ENCODE assay signal across 23 cellular contexts in the genomic region with DNA sequence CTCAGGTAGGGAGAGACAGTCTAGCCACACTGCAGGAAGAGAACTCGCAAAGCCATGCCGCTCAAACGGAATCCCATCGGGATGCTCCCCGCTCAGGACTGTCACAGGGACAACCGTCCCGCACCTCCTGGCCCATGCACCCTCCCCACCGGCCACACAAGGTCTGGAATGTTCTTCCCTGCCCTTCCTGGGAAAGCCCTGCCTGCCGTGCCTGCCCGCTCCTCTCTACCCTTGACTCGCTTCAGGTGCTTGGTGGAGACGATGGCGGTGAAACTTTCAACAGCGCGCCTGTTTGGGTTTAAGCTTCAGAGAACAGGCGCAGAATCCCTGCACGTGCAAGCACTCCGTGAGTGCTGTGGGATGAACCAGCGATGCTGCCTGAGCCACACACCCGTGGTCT.
"Had no signal": no experiment of that assay in that cellular context is flagged by ENCODE, and none has a peak within 500 bp of the region (broad histone marks: within the 10 kb centered on the region; RNA-seq: fewer than 3 reads in every experiment).

No MANE protein-coding gene starts in this region.

- H3K27ac ChIP-seq: colonic mucosa, dorsolateral prefrontal cortex, esophagus muscularis mucosa, prostate gland, tibial artery had no signal

- H3K36me3 ChIP-seq: colonic mucosa, ovary, prostate gland, tibial artery had no signal

- DNase-seq: activated CD4-positive, alpha-beta memory T cell treated with anti-CD3 and anti-CD28 coated beads, Interleukin-2, amount 10 ng/mL, durations not matched to agents 7 days and 5 days; activated CD4-positive, alpha-beta T cell treated with anti-CD3 and anti-CD28 coated beads for 48 hours; activated effector memory CD4-positive, alpha-beta T cell treated with anti-CD3 and anti-CD28 coated beads, Interleukin-2, amount 50 U/mL, for 16 hours; activated naive CD4-positive, alpha-beta T cell treated with anti-CD3 and anti-CD28 coated beads, Interleukin-2, amount 10 ng/mL, durations not matched to agents 7 days and 5 days; activated T-cell treated with anti-CD3 and anti-CD28 coated beads for 4 hours; amygdala; colonic mucosa; effector memory CD8-positive, alpha-beta T cell; hypothalamus; left cardiac atrium; mucosa of descending colon; naive B cell; stimulated activated CD4-positive, alpha-beta T cell treated with anti-CD3 and anti-CD28 coated beads, Interleukin-4, amount 100 ng/mL, for 4 hours; stimulated activated naive CD8-positive, alpha-beta T cell treated with anti-CD3 and anti-CD28 coated beads, Interleukin-15, amount 100 ng/mL, for 72 hours; T-helper 17 cell; tibial artery had no signal

- H3K4me3 Mint-ChIP-seq: activated CD4-positive, alpha-beta memory T cell treated with anti-CD3 and anti-CD28 coated beads, Interleukin-2, amount 10 ng/mL, durations not matched to agents 7 days and 5 days; activated naive CD4-positive, alpha-beta T cell treated with anti-CD3 and anti-CD28 coated beads, Interleukin-2, amount 10 ng/mL, durations not matched to agents 7 days and 5 days; effector memory CD8-positive, alpha-beta T cell; stimulated activated naive CD8-positive, alpha-beta T cell treated with anti-CD3 and anti-CD28 coated beads, Interleukin-15, amount 100 ng/mL, for 72 hours; T-helper 17 cell had no signal

- H3K27me3 Mint-ChIP-seq: activated CD4-positive, alpha-beta memory T cell treated with anti-CD3 and anti-CD28 coated beads, Interleukin-2, amount 10 ng/mL, durations not matched to agents 7 days and 5 days; activated naive CD4-positive, alpha-beta T cell treated with anti-CD3 and anti-CD28 coated beads, Interleukin-2, amount 10 ng/mL, durations not matched to agents 7 days and 5 days; effector memory CD8-positive, alpha-beta T cell; naive B cell; stimulated activated naive CD8-positive, alpha-beta T cell treated with anti-CD3 and anti-CD28 coated beads, Interleukin-15, amount 100 ng/mL, for 72 hours; T-helper 17 cell had no signal

- H3K9me3 ChIP-seq: colonic mucosa, esophagus muscularis mucosa, mucosa of descending colon, ovary, prostate gland, tibial artery had no signal

- H3K27me3 ChIP-seq: colonic mucosa, dorsolateral prefrontal cortex, esophagus muscularis mucosa, ovary, tibial artery had no signal

- H3K4me1 Mint-ChIP-seq: activated CD4-positive, alpha-beta memory T cell treated with anti-CD3 and anti-CD28 coated beads, Interleukin-2, amount 10 ng/mL, durations not matched to agents 7 days and 5 days had no signal

- ATAC-seq: effector memory CD8-positive, alpha-beta T cell; left cardiac atrium; mucosa of descending colon; stimulated activated naive CD8-positive, alpha-beta T cell treated with anti-CD3 and anti-CD28 coated beads, Interleukin-15, amount 100 ng/mL, for 72 hours; T-helper 17 cell had no signal

- H3K9me3 Mint-ChIP-seq: activated CD4-positive, alpha-beta memory T cell treated with anti-CD3 and anti-CD28 coated beads, Interleukin-2, amount 10 ng/mL, durations not matched to agents 7 days and 5 days; activated naive CD4-positive, alpha-beta T cell treated with anti-CD3 and anti-CD28 coated beads, Interleukin-2, amount 10 ng/mL, durations not matched to agents 7 days and 5 days; effector memory CD8-positive, alpha-beta T cell; naive B cell; stimulated activated naive CD8-positive, alpha-beta T cell treated with anti-CD3 and anti-CD28 coated beads, Interleukin-15, amount 100 ng/mL, for 72 hours had no signal

- FAIRE-seq: bronchial epithelial cell, frontal cortex, islet of Langerhans had no signal

- H3K4me1 ChIP-seq: colonic mucosa, prostate gland, tibial artery had no signal

- H3K4me3 ChIP-seq: colonic mucosa, dorsolateral prefrontal cortex, esophagus muscularis mucosa, mucosa of descending colon, ovary, prostate gland, tibial artery had no signal

- H3K27ac Mint-ChIP-seq: activated CD4-positive, alpha-beta memory T cell treated with anti-CD3 and anti-CD28 coated beads, Interleukin-2, amount 10 ng/mL, durations not matched to agents 7 days and 5 days; activated naive CD4-positive, alpha-beta T cell treated with anti-CD3 and anti-CD28 coated beads, Interleukin-2, amount 10 ng/mL, durations not matched to agents 7 days and 5 days; T-helper 17 cell had no signal
